ENCODE assay signal across 2 cellular contexts in the genomic region with DNA sequence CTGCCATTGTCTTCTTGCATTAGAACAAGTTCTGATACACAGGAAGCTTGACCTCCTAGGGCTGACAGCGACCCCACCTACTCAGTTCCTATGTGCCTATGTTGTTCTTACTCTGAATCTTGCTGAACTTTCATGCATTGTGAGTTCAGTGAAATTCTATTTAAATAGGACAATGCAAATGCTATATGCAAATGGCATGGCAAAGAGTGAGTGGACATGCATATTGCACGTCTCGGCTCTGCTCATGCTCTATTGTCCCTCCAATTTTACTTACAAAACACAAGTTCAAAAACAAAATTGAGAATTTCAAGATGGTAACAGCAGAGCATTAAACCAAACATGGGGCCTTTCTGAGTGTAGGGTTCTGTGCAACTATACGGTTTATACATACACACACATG.
TF ChIP-seq lines count a peak whose summit lies in the region.

No MANE protein-coding gene starts in this region.

TF ChIP-seq in GM12891, 5 proteins besides CTCF, POLR2A, EP300 and RAD21:
- peak; percentile 79 for TF ChIP-seq POU2F2 (IDR thresholded peaks at IDR 0.05; ENCODE audit: low read depth, low read length)
- TF ChIP-seq SPI1 (IDR thresholded peaks at IDR 0.05; ENCODE audit: low read depth, low read length), result no peak
TF ChIP-seq in GM12891: peak in this region for 1.

TF ChIP-seq in GM12878, 131 proteins besides CTCF, POLR2A, EP300 and RAD21:
- TF ChIP-seq ZSCAN29 (IDR thresholded peaks at IDR 0.05) (no peak), BHLHE40 (IDR thresholded peaks at IDR 0.05; ENCODE audit: borderline replicate concordance in 1 of 2, low read depth in 2 of 2, low read length in 1 of 2) (no peak), POU2F2 (IDR thresholded peaks at IDR 0.05; ENCODE audit: borderline replicate concordance, low read depth, low read length) (peak; percentile 85; the same call in 1 of the 3 replicates)
